ENCODE assay signal across 8 cellular contexts in the genomic region with DNA sequence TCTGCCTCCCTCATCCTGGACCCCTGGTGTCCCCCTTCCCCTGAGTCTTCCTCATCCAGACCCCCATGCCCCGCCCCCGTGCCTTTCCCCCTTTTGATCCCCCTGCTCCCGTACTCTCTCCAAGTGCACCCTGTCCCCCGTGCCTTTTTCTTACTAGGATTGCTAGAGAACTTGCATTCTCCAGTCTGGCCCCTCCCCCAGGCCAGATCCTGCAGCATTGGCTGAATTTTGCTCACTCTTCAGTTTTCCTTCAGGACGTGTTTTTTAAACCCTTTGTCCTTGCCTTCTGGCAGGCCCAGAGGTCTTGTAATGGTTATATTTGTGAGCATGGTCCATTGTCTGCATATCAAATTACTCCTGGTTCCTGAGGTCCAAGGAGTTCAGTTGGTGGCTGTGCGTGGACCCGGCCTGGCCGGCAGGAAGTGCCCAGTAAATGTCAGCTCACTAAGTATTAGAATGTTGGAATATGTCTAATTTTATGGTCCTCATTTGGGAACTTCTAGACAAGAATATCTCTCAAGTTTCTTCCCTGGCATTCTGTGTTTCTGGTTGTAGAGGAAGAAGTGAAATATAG. TPM values are rescaled to one million over a fixed set of nuclear protein-coding genes. Genes with fewer than 3 reads are reported as not detected.
DNase-seq lines count a peak whose midpoint lies in the region; ATAC-seq and TF ChIP-seq lines count a peak whose summit lies in the region.

No MANE protein-coding gene starts in this region.

- WGBS in heart right ventricle, 2 donors = 3% methylated on average over 8 of the region's 8 CpGs

- DNase-seq in T-helper 2 cell treated with Interferon-gamma antibody and Interleukin-4, amounts not matched to agents 5 μg/mL and 100 μg/mL, for 36 hours (ENCODE audit: low spot score) = no peak
- DNase-seq in T-helper 2 cell (no peak), heart right ventricle (no peak), gastrocnemius medialis (no peak), NCI-H510A (lab: John Stamatoyannopoulos, UW) (no peak)
- no peak for DNase-seq in activated T-helper 1 cell treated with anti-CD3 and anti-CD28 coated beads, Interleukin-12 subunit alpha, Interleukin-12 subunit beta, Interleukin-2, Interleukin-4 antibody, amounts not matched to agents 30 ng/mL and 10 ng/mL and 1 ng/mL, durations not matched to agents 14 hours and 24 hours and 36 hours (ENCODE audit: low spot score)
- no peak for DNase-seq in activated CD4-positive, CD25-positive, alpha-beta regulatory T cell (lab: John Stamatoyannopoulos, UW)

- intact Hi-C loops in activated T-helper 1 cell treated with anti-CD3 and anti-CD28 coated beads, Interleukin-12 subunit alpha, Interleukin-12 subunit beta, Interleukin-2, Interleukin-4 antibody, amounts not matched to agents 30 ng/mL and 10 ng/mL and 1 ng/mL, durations not matched to agents 14 hours and 24 hours and 36 hours (cut with micrococcal nuclease) = loop anchor here (1.0 to 5.0 kb wide), 8 partner anchors 16 to 140 kb away; a partner anchor contains a TSS
- intact Hi-C loops in heart right ventricle (cut with DNase I) = loop anchor here in 4 of 10 donors (1.0 to 2.0 kb wide), 4 partner anchors 15 to 31 kb away; a partner anchor contains a TSS
- intact Hi-C loops in gastrocnemius medialis (cut with DNase I; ENCODE audit: low total_unique reads) = loop anchor here (1.0 to 5.0 kb wide), 3 partner anchors 16 to 95 kb away; a partner anchor contains a TSS

- no peaks in the 10 kb centered on the region for H3K27me3 ChIP-seq in heart right ventricle
- H3K27me3 ChIP-seq in gastrocnemius medialis = no peaks in the 10 kb centered on the region

- H3K4me3 ChIP-seq in heart right ventricle = peak overlapping the region; percentile 85 to 100 (median 96)
- peak overlapping the region; percentile 81 to 99 (median 90) for H3K4me3 ChIP-seq in gastrocnemius medialis

- TF ChIP-seq POLR2A in gastrocnemius medialis (IDR thresholded peaks at IDR 0.05) = no peak

- no peaks in the 10 kb centered on the region for H3K9me3 ChIP-seq in heart right ventricle
- H3K9me3 ChIP-seq in gastrocnemius medialis = no peaks in the 10 kb centered on the region

- H3K4me3 Mint-ChIP-seq in T-helper 2 cell treated with Interferon-gamma antibody and Interleukin-4, amounts not matched to agents 5 μg/mL and 100 μg/mL, for 36 hours = peak overlapping the region; percentile 97
- H3K4me3 Mint-ChIP-seq in activated T-helper 1 cell treated with anti-CD3 and anti-CD28 coated beads, Interleukin-12 subunit alpha, Interleukin-12 subunit beta, Interleukin-2, Interleukin-4 antibody, amounts not matched to agents 30 ng/mL and 10 ng/mL and 1 ng/mL, durations not matched to agents 14 hours and 24 hours and 36 hours = peak overlapping the region; percentile 97

- peak in 4 of 8 donors; percentile 4 to 26 (median 10) for ATAC-seq in heart right ventricle
- no peak for ATAC-seq in gastrocnemius medialis
- ATAC-seq in HG03571 (IDR thresholded peaks at IDR 0.05; ENCODE audit: unreplicated experiment) = no peak

- peaks cover 14% of the 10 kb centered on the region for H3K4me1 Mint-ChIP-seq in T-helper 2 cell treated with Interferon-gamma antibody and Interleukin-4, amounts not matched to agents 5 μg/mL and 100 μg/mL, for 36 hours (ENCODE audit: low read depth)
- peaks cover 24% of the 10 kb centered on the region for H3K4me1 Mint-ChIP-seq in activated T-helper 1 cell treated with anti-CD3 and anti-CD28 coated beads, Interleukin-12 subunit alpha, Interleukin-12 subunit beta, Interleukin-2, Interleukin-4 antibody, amounts not matched to agents 30 ng/mL and 10 ng/mL and 1 ng/mL, durations not matched to agents 14 hours and 24 hours and 36 hours (ENCODE audit: low read depth)

- H3K9me3 Mint-ChIP-seq in T-helper 2 cell treated with Interferon-gamma antibody and Interleukin-4, amounts not matched to agents 5 μg/mL and 100 μg/mL, for 36 hours = no peaks in the 10 kb centered on the region
- no peaks in the 10 kb centered on the region for H3K9me3 Mint-ChIP-seq in activated T-helper 1 cell treated with anti-CD3 and anti-CD28 coated beads, Interleukin-12 subunit alpha, Interleukin-12 subunit beta, Interleukin-2, Interleukin-4 antibody, amounts not matched to agents 30 ng/mL and 10 ng/mL and 1 ng/mL, durations not matched to agents 14 hours and 24 hours and 36 hours

- H3K36me3 ChIP-seq in heart right ventricle = peaks cover 0 to 42% (median 19%) of the 10 kb centered on the region in 9 donors
- H3K36me3 ChIP-seq in gastrocnemius medialis = peaks cover 0 to 25% of the 10 kb centered on the region in 2 donors

- H3K27ac ChIP-seq in heart right ventricle = peak overlapping the region; percentile 71 to 95 (median 89)
- H3K27ac ChIP-seq in gastrocnemius medialis = peak overlapping the region; percentile 89 to 96 (median 90)

- peaks cover 8 to 30% (median 19%) of the 10 kb centered on the region in 9 donors for H3K4me1 ChIP-seq in heart right ventricle
- peaks cover 16 to 25% of the 10 kb centered on the region in 2 donors for H3K4me1 ChIP-seq in gastrocnemius medialis

- H3K36me3 Mint-ChIP-seq in T-helper 2 cell treated with Interferon-gamma antibody and Interleukin-4, amounts not matched to agents 5 μg/mL and 100 μg/mL, for 36 hours (ENCODE audit: low read depth) = peaks cover 9% of the 10 kb centered on the region
- peaks cover 9% of the 10 kb centered on the region for H3K36me3 Mint-ChIP-seq in activated T-helper 1 cell treated with anti-CD3 and anti-CD28 coated beads, Interleukin-12 subunit alpha, Interleukin-12 subunit beta, Interleukin-2, Interleukin-4 antibody, amounts not matched to agents 30 ng/mL and 10 ng/mL and 1 ng/mL, durations not matched to agents 14 hours and 24 hours and 36 hours (ENCODE audit: low read depth)

- in situ Hi-C loops in gastrocnemius medialis (cut with MboI; ENCODE audit: low sequenced_read_pairs in 4 of 4) = no loop called here

- peak overlapping the region; percentile 93 for H3K27ac Mint-ChIP-seq in T-helper 2 cell treated with Interferon-gamma antibody and Interleukin-4, amounts not matched to agents 5 μg/mL and 100 μg/mL, for 36 hours
- peak overlapping the region; percentile 89 for H3K27ac Mint-ChIP-seq in activated T-helper 1 cell treated with anti-CD3 and anti-CD28 coated beads, Interleukin-12 subunit alpha, Interleukin-12 subunit beta, Interleukin-2, Interleukin-4 antibody, amounts not matched to agents 30 ng/mL and 10 ng/mL and 1 ng/mL, durations not matched to agents 14 hours and 24 hours and 36 hours

- no peaks in the 10 kb centered on the region for H3K27me3 Mint-ChIP-seq in T-helper 2 cell treated with Interferon-gamma antibody and Interleukin-4, amounts not matched to agents 5 μg/mL and 100 μg/mL, for 36 hours (ENCODE audit: low read depth)
- H3K27me3 Mint-ChIP-seq in activated T-helper 1 cell treated with anti-CD3 and anti-CD28 coated beads, Interleukin-12 subunit alpha, Interleukin-12 subunit beta, Interleukin-2, Interleukin-4 antibody, amounts not matched to agents 30 ng/mL and 10 ng/mL and 1 ng/mL, durations not matched to agents 14 hours and 24 hours and 36 hours (ENCODE audit: insufficient read depth) = no peaks in the 10 kb centered on the region

- TF ChIP-seq CTCF in heart right ventricle (IDR thresholded peaks at IDR 0.05) (no peak), gastrocnemius medialis (IDR thresholded peaks at IDR 0.05 in 4 of 5, conservative IDR thresholded peaks at IDR 0.05 in 1 of 5) (no peak)

RNA-seq across cellular contexts. Expression of a gene that starts 0.6 kb away (rescaled TPM):
- 21.2 and 22.3 TPM in 2 replicates for total RNA-seq in activated T-helper 1 cell treated with anti-CD3 and anti-CD28 coated beads, Interleukin-12 subunit alpha, Interleukin-12 subunit beta, Interleukin-2, Interleukin-4 antibody, amounts not matched to agents 30 ng/mL and 10 ng/mL and 1 ng/mL, durations not matched to agents 14 hours and 24 hours and 36 hours
- total RNA-seq in heart right ventricle = 10 to 100 TPM; 15.0 to 21.3 (median 17.8) TPM
- 10 to 100 TPM; 12.3 to 13.5 TPM for polyA plus RNA-seq in heart right ventricle
- total RNA-seq in gastrocnemius medialis = 10 to 100 TPM in 2 of 4 donors, 1 to 10 TPM in 2; 7.8 to 14.3 (median 11.3) TPM

RNA-seq across cellular contexts. Expression of a gene that starts 15.9 kb away (rescaled TPM):
- 21.1 and 21.5 TPM in 2 replicates for total RNA-seq in activated T-helper 1 cell treated with anti-CD3 and anti-CD28 coated beads, Interleukin-12 subunit alpha, Interleukin-12 subunit beta, Interleukin-2, Interleukin-4 antibody, amounts not matched to agents 30 ng/mL and 10 ng/mL and 1 ng/mL, durations not matched to agents 14 hours and 24 hours and 36 hours
- 10 to 100 TPM; 51.8 to 71.1 (median 60.9) TPM for total RNA-seq in heart right ventricle
- polyA plus RNA-seq in heart right ventricle = 10 to 100 TPM; 24.3 to 36.3 TPM
- 100 to 1,000 TPM in 3 of 4 donors, 10 to 100 TPM in 1; 63.6 to 115 (median 105) TPM for total RNA-seq in gastrocnemius medialis

RNA-seq across cellular contexts. Expression of a gene that starts 30.6 kb away (rescaled TPM):
- 22.1 and 26.2 TPM in 2 replicates for total RNA-seq in activated T-helper 1 cell treated with anti-CD3 and anti-CD28 coated beads, Interleukin-12 subunit alpha, Interleukin-12 subunit beta, Interleukin-2, Interleukin-4 antibody, amounts not matched to agents 30 ng/mL and 10 ng/mL and 1 ng/mL, durations not matched to agents 14 hours and 24 hours and 36 hours
- total RNA-seq in heart right ventricle (10 to 100 TPM; 40.9 to 97.2 (median 52.0) TPM), gastrocnemius medialis (100 to 1,000 TPM in 3 of 4 donors, 10 to 100 TPM in 1; 58.2 to 212 (median 122) TPM)
- polyA plus RNA-seq in heart right ventricle = 10 to 100 TPM; 51.3 to 98.8 TPM

RNA-seq across cellular contexts. Expression of a gene that starts 41.9 kb away (rescaled TPM):
- 151 and 158 TPM in 2 replicates for total RNA-seq in activated T-helper 1 cell treated with anti-CD3 and anti-CD28 coated beads, Interleukin-12 subunit alpha, Interleukin-12 subunit beta, Interleukin-2, Interleukin-4 antibody, amounts not matched to agents 30 ng/mL and 10 ng/mL and 1 ng/mL, durations not matched to agents 14 hours and 24 hours and 36 hours
- total RNA-seq in heart right ventricle (10 to 100 TPM in 9 of 10 donors, 1 to 10 TPM in 1; 9.9 to 22.1 (median 16.4) TPM), gastrocnemius medialis (10 to 100 TPM; 10.7 to 29.3 (median 14.9) TPM)
- 10 to 100 TPM; 20.8 to 22.4 TPM for polyA plus RNA-seq in heart right ventricle
